ENCODE assay signal across 23 cellular contexts in genomic region chr2:121575800-121576199, GRCh38. TPM values are rescaled to one million over a fixed set of nuclear protein-coding genes. Genes with fewer than 3 reads are reported as not detected.
DNase-seq lines count a peak whose midpoint lies in the region; ATAC-seq, FAIRE-seq and TF ChIP-seq lines count a peak whose summit lies in the region.
"Had no signal": no experiment of that assay in that cellular context is flagged by ENCODE, and none has a peak within 500 bp of the region (broad histone marks: within the 10 kb centered on the region; RNA-seq: fewer than 3 reads in every experiment).

No MANE protein-coding gene starts in this region.

- no peaks in the 10 kb centered on the region for H3K27me3 Mint-ChIP-seq in progenitor cell of endocrine pancreas
- H3K27me3 Mint-ChIP-seq in T-helper 2 cell treated with Interferon-gamma antibody and Interleukin-4, amounts not matched to agents 5 μg/mL and 100 μg/mL, for 36 hours (ENCODE audit: low read depth): no peaks in the 10 kb centered on the region
- H3K27me3 Mint-ChIP-seq: CD4-positive, CD25-positive, alpha-beta regulatory T cell had no signal

- TF ChIP-seq RAD21 in H1 (IDR thresholded peaks at IDR 0.05 in 1 of 2, conservative IDR thresholded peaks at IDR 0.05 in 1 of 2; ENCODE audit: low read depth in 2 of 2, low read length in 2 of 2): no peak

- peaks cover 0 to 51% of the 10 kb centered on the region in 2 experiments; a peak in 3 of 4 replicates for H3K79me2 ChIP-seq in H1 (ENCODE audit: control insufficient read depth in 1 of 2, insufficient read depth in 2 of 2, low read length in 2 of 2)

- FAIRE-seq in H1 (lab: Jason Lieb, UNC): no peak
- FAIRE-seq: A204.1, D721Med, GM12892, GM18507 had no signal

- H3K4me2 ChIP-seq in H1 (ENCODE audit: insufficient read depth in 1 of 2, low read depth in 2 of 2, low read length in 2 of 2): no peak overlapping the region
- H3K4me2 ChIP-seq: GM23338 had no signal

- TF ChIP-seq POLR2A in H1 (IDR thresholded peaks at IDR 0.05; ENCODE audit: control extremely low read depth in 1 of 2, low read depth in 2 of 2, low read length in 2 of 2) (no peak), right lobe of liver (IDR thresholded peaks at IDR 0.05) (no peak)

- POLR2A ChIA-PET in H1 (lab: Charles Lee; ENCODE audit: partially characterized antibody): no interaction called here

- no peak overlapping the region for H3K9ac ChIP-seq in H1 (replicated peaks in 1 of 4; ENCODE audit: extremely low read depth in 1 of 4, low read depth in 3 of 4, low read length in 3 of 4)

- H3K4me1 ChIP-seq in H1 (replicated peaks in 1 of 4; ENCODE audit: control insufficient read depth in 3 of 4, insufficient read depth in 4 of 4, low read length in 3 of 4) (peaks cover 0 to 4% (median under 1%) of the 10 kb centered on the region in 4 experiments; a peak in 3 of 7 replicates), right lobe of liver (peaks cover 0 to 13% (median 0%) of the 10 kb centered on the region in 4 donors)
- no peaks in the 10 kb centered on the region for H3K4me1 ChIP-seq in effector memory CD4-positive, alpha-beta T cell (ENCODE audit: control insufficient read depth, insufficient read depth, low read length, poor library complexity, severe bottlenecking)

- no peak overlapping the region for H3K56ac ChIP-seq in H1 (replicated peaks; ENCODE audit: insufficient read length, low read depth, low read length)

- no peak overlapping the region for H3K4me3 ChIP-seq in H1 (ENCODE audit: extremely low read depth in 1 of 4, insufficient read depth in 2 of 4, low read depth in 3 of 4, low read length in 4 of 4)
- no peak overlapping the region for H3K4me3 ChIP-seq in right lobe of liver
- H3K4me3 ChIP-seq in effector memory CD4-positive, alpha-beta T cell (ENCODE audit: insufficient read depth, low read depth, low read length, poor library complexity, severe bottlenecking): no peak overlapping the region
- H3K4me3 ChIP-seq: GM23338 had no signal

- H2AFZ ChIP-seq in H1 (ENCODE audit: low read length): no peak overlapping the region
- H2AFZ ChIP-seq: GM23338 had no signal

- H2BK120ac ChIP-seq in H1 (replicated peaks; ENCODE audit: low read depth, low read length): no peak overlapping the region

- no peak overlapping the region for H3K14ac ChIP-seq in H1 (ENCODE audit: insufficient read length)

- peaks cover 0 to 1% of the 10 kb centered on the region in 2 experiments for H4K20me1 ChIP-seq in H1 (replicated peaks in 1 of 2; ENCODE audit: control insufficient read depth in 1 of 2, insufficient read depth in 2 of 2, low read length in 2 of 2)

- no peak overlapping the region for H3K4ac ChIP-seq in H1 (replicated peaks; ENCODE audit: insufficient read length, low read depth, low read length)

- no peak for DNase-seq in H1 (ENCODE audit: low read depth in 1 of 2, low spot score in 2 of 2)
- no peak for DNase-seq in right lobe of liver
- no peak for DNase-seq in progenitor cell of endocrine pancreas (ENCODE audit: low spot score, unreplicated experiment)
- no peak for DNase-seq in activated naive CD4-positive, alpha-beta T cell treated with Interleukin-2 at 50 U/mL for 16 hours
- no peak for DNase-seq in effector memory CD4-positive, alpha-beta T cell
- no peak for DNase-seq in T-helper 2 cell treated with Interferon-gamma antibody and Interleukin-4, amounts not matched to agents 5 μg/mL and 100 μg/mL, for 36 hours (ENCODE audit: low spot score)
- DNase-seq: ACHN; BE2C; C1 segment of cervical spinal cord; Caco-2; CD4-positive, CD25-positive, alpha-beta regulatory T cell; DMS79; GDM1; H7; HFFc6 had no signal

- peaks cover 8% of the 10 kb centered on the region for H3K4me1 Mint-ChIP-seq in progenitor cell of endocrine pancreas (ENCODE audit: low read depth)
- peaks cover 6% of the 10 kb centered on the region for H3K4me1 Mint-ChIP-seq in T-helper 2 cell treated with Interferon-gamma antibody and Interleukin-4, amounts not matched to agents 5 μg/mL and 100 μg/mL, for 36 hours (ENCODE audit: low read depth)

- no peaks in the 10 kb centered on the region for H3K9me3 ChIP-seq in H1 (ENCODE audit: insufficient read depth in 2 of 2, low read depth in 1 of 2, low read length in 1 of 2)
- no peaks in the 10 kb centered on the region for H3K9me3 ChIP-seq in right lobe of liver
- H3K9me3 ChIP-seq in effector memory CD4-positive, alpha-beta T cell (ENCODE audit: control insufficient read depth, low read length): no peaks in the 10 kb centered on the region
- H3K9me3 ChIP-seq: BE2C, Caco-2 had no signal

- H3K27ac Mint-ChIP-seq in progenitor cell of endocrine pancreas: peak overlapping the region; percentile 72
- no peak overlapping the region for H3K27ac Mint-ChIP-seq in T-helper 2 cell treated with Interferon-gamma antibody and Interleukin-4, amounts not matched to agents 5 μg/mL and 100 μg/mL, for 36 hours
- H3K27ac Mint-ChIP-seq: GM23338, HFFc6 had no signal

- H2BK20ac ChIP-seq in H1 (ENCODE audit: low read length): no peak overlapping the region

- CTCF ChIA-PET in H1 (lab: Charles Lee; ENCODE audit: partially characterized antibody): interaction anchor here (0.9 to 1.5 kb wide), 8 partner anchors 9 to 52 kb away, joined by 3 to 5 read pairs (median 3); no protein-coding TSS in a partner anchor

- H3K36me3 Mint-ChIP-seq in progenitor cell of endocrine pancreas (ENCODE audit: insufficient read depth): peaks cover 2% of the 10 kb centered on the region
- peaks cover under 1% of the 10 kb centered on the region for H3K36me3 Mint-ChIP-seq in T-helper 2 cell treated with Interferon-gamma antibody and Interleukin-4, amounts not matched to agents 5 μg/mL and 100 μg/mL, for 36 hours (ENCODE audit: low read depth)

- no peaks in the 10 kb centered on the region for H3K23me2 ChIP-seq in H1 (ENCODE audit: low read depth, low read length)

- TF ChIP-seq CTCF in H1 (IDR thresholded peaks at IDR 0.05; ENCODE audit: control extremely low read depth in 1 of 3, insufficient read depth in 1 of 3, low read depth in 1 of 3, low read length in 3 of 3) (no peak), right lobe of liver (IDR thresholded peaks at IDR 0.05) (no peak), progenitor cell of endocrine pancreas (IDR thresholded peaks at IDR 0.05; ENCODE audit: unreplicated experiment) (no peak)

- no peak overlapping the region for H4K5ac ChIP-seq in H1 (ENCODE audit: insufficient read length, low read depth, low read length)

- H2BK15ac ChIP-seq in H1 (ENCODE audit: low read length): no peak overlapping the region

- no peak overlapping the region for H3K27ac ChIP-seq in H1 (ENCODE audit: low read depth, low read length)
- H3K27ac ChIP-seq in right lobe of liver: peak overlapping the region in 1 of 3 donors; percentile 36
- H3K27ac ChIP-seq in effector memory CD4-positive, alpha-beta T cell (ENCODE audit: insufficient read depth, low read length, poor library complexity, severe bottlenecking): no peak overlapping the region

- no peak overlapping the region for H2AK5ac ChIP-seq in H1 (ENCODE audit: low read depth, low read length)

- TF ChIP-seq EP300 in H1 (IDR thresholded peaks at IDR 0.05; ENCODE audit: borderline replicate concordance in 1 of 2, low read depth in 2 of 2, low read length in 2 of 2): no peak

- no peak overlapping the region for H3K4me3 Mint-ChIP-seq in progenitor cell of endocrine pancreas (ENCODE audit: low read depth)
- no peak overlapping the region for H3K4me3 Mint-ChIP-seq in T-helper 2 cell treated with Interferon-gamma antibody and Interleukin-4, amounts not matched to agents 5 μg/mL and 100 μg/mL, for 36 hours
- H3K4me3 Mint-ChIP-seq: CD4-positive, CD25-positive, alpha-beta regulatory T cell; GM23338; HFFc6 had no signal

- ATAC-seq in right lobe of liver (peak; percentile 85 to 92 (median 92)), HG03439 (IDR thresholded peaks at IDR 0.05; ENCODE audit: unreplicated experiment) (no peak)
- ATAC-seq: GM23338, HCT116 had no signal

- no peak overlapping the region for H2BK5ac ChIP-seq in H1 (ENCODE audit: low read depth, low read length)

- H3K36me3 ChIP-seq in H1 (ENCODE audit: control insufficient read depth in 2 of 4, insufficient read depth in 4 of 4, low read length in 3 of 4) (no peaks in the 10 kb centered on the region; a peak in 2 of 8 replicates), right lobe of liver (no peaks in the 10 kb centered on the region)
- H3K36me3 ChIP-seq in effector memory CD4-positive, alpha-beta T cell (ENCODE audit: control insufficient read depth, insufficient read depth, low read length): no peaks in the 10 kb centered on the region
- H3K36me3 ChIP-seq: BE2C had no signal

- intact Hi-C loops in right lobe of liver (cut with DNase I): no loop called here

- H3K9me3 Mint-ChIP-seq in progenitor cell of endocrine pancreas (ENCODE audit: low read depth): no peaks in the 10 kb centered on the region
- H3K9me3 Mint-ChIP-seq in T-helper 2 cell treated with Interferon-gamma antibody and Interleukin-4, amounts not matched to agents 5 μg/mL and 100 μg/mL, for 36 hours: no peaks in the 10 kb centered on the region
- H3K9me3 Mint-ChIP-seq: CD4-positive, CD25-positive, alpha-beta regulatory T cell; GM23338; HFFc6 had no signal

- WGBS in H1 (ENCODE audit: extremely low coverage in 1 of 2, insufficient coverage in 1 of 2, insufficient read length in 1 of 2, insufficient replicate concordance in 2 of 2, low coverage in 1 of 2, low lambda C conversion rate in 2 of 2, missing lambda C conversion rate in 1 of 2), 2 experiments: 80% methylated on average over 3 of the region's 3 CpGs; no CpG with 5 or more reads in 1 of the 2 experiments
- 46% methylated on average over 3 of the region's 3 CpGs for WGBS in right lobe of liver (ENCODE audit: insufficient coverage, low coverage, low lambda C conversion rate, missing lambda C conversion rate)

- no peak overlapping the region for H4K8ac ChIP-seq in H1 (ENCODE audit: extremely low read depth, insufficient read depth, low read length)

- H3K18ac ChIP-seq in H1 (ENCODE audit: extremely low read depth, low read length): no peak overlapping the region

- 0 out of 2 replicates have a peak overlapping the region, but pooled peaks have one; percentile 7 for H2BK12ac ChIP-seq in H1 (ENCODE audit: low read depth, low read length)

- H4K91ac ChIP-seq in H1 (replicated peaks; ENCODE audit: insufficient read length, low read length): no peak overlapping the region

- H3K79me1 ChIP-seq in H1 (ENCODE audit: low read depth, low read length): no peaks in the 10 kb centered on the region; the same call in 1 of the 2 replicates

- H3K27me3 ChIP-seq in H1 (replicated peaks in 1 of 4; ENCODE audit: control insufficient read depth in 3 of 4, extremely low read depth in 1 of 4, insufficient read depth in 3 of 4, low read length in 3 of 4): no peaks in the 10 kb centered on the region
- no peaks in the 10 kb centered on the region for H3K27me3 ChIP-seq in right lobe of liver
- no peaks in the 10 kb centered on the region for H3K27me3 ChIP-seq in effector memory CD4-positive, alpha-beta T cell (replicated peaks; ENCODE audit: control insufficient read depth, insufficient read depth, low read length, poor library complexity, severe bottlenecking)
- H3K27me3 ChIP-seq: BE2C had no signal

- no peak overlapping the region for H3K23ac ChIP-seq in H1 (ENCODE audit: insufficient read length)

RNA-seq across cellular contexts. Expression of gene RNU4ATAC, which starts 45.1 kb away (rescaled TPM):
- total RNA-seq in H1 (2021; fragmentation: NEBNext Ultra II Directional; extraction: Animal tissue kit (Norgen Biotek cat#: 25700)): not detected in 2 replicates
- not detected in 2 replicates for polyA plus RNA-seq in H1 (2011; rRNA removed)
- not detected for polyA plus RNA-seq in H1 (2011; cell fraction: cytosol; rRNA removed)
- not detected for polyA plus RNA-seq in H1 (2011; cell fraction: nucleus; rRNA removed)
- not detected in 4 replicates for polyA plus RNA-seq in H1 (2012, experiment 1 of 2)
- not detected for polyA plus RNA-seq in H1 (2012, experiment 2 of 2)
- not detected for polyA plus RNA-seq in H1 (2013, experiment 1 of 2)
- not detected for polyA plus RNA-seq in H1 (2013, experiment 2 of 2)
- under 0.01 TPM in 2 replicates for polyA minus RNA-seq in H1 (2011; rRNA and poly(A)+ RNA removed)
- polyA minus RNA-seq in H1 (2011; cell fraction: cytosol; rRNA and poly(A)+ RNA removed): 4,605 TPM
- polyA minus RNA-seq in H1 (2011; cell fraction: nucleus; rRNA and poly(A)+ RNA removed): under 0.01 TPM
- total RNA-seq in right lobe of liver (not detected), progenitor cell of endocrine pancreas (not detected in 2 replicates)
- total RNA-seq: Caco-2; CD4-positive, CD25-positive, alpha-beta regulatory T cell; GM23338; H7; HFFc6; HT-29 had no signal
- polyA plus RNA-seq: CD4-positive, CD25-positive, alpha-beta regulatory T cell; GM23338 had no signal
